ENCODE assay signal across 21 cellular contexts in genomic region chr15:48337626-48338025, GRCh38.
"Had no signal": no experiment of that assay in that cellular context is flagged by ENCODE, and none has a peak within 500 bp of the region (broad histone marks: within the 10 kb centered on the region; RNA-seq: fewer than 3 reads in every experiment).

No MANE protein-coding gene starts in this region.

- H3K9me3 Mint-ChIP-seq: memory B cell, mesothelial cell of epicardium, natural killer cell, neural crest cell had no signal

- ATAC-seq: esophagus mucosa, left cardiac atrium, lower lobe of right lung, natural killer cell, right cardiac atrium had no signal

- H3K9me3 ChIP-seq: left ventricle myocardium inferior, lower lobe of right lung, ovary, suprapubic skin, thyroid gland, upper lobe of left lung, uterus had no signal

- H3K27ac ChIP-seq: hepatocyte, left ventricle myocardium inferior, lower lobe of right lung, ovary, suprapubic skin, thyroid gland, upper lobe of left lung, uterus had no signal

- H3K4me3 Mint-ChIP-seq: memory B cell, mesothelial cell of epicardium, natural killer cell, neural crest cell had no signal

- H3K4me1 ChIP-seq: uterus had no signal

- DNase-seq: effector memory CD4-positive, alpha-beta T cell; head of caudate nucleus; kidney; left cardiac atrium; left ventricle myocardium inferior; lower lobe of right lung; natural killer cell; ovary; small intestine; stimulated activated CD4-positive, alpha-beta T cell treated with anti-CD3 and anti-CD28 coated beads, Interleukin-12 subunit alpha, Interleukin-12 subunit beta, amount 100 ng/mL, for 4 hours; stimulated activated naive CD4-positive, alpha-beta T cell treated with Interleukin-2 at 50 U/mL for 16 hours; thyroid gland; upper lobe of left lung; uterus had no signal

- H3K4me2 ChIP-seq: hepatocyte had no signal

- H2AFZ ChIP-seq: hepatocyte had no signal

- H3K36me3 ChIP-seq: ovary, uterus had no signal

- H3K4me3 ChIP-seq: hepatocyte, left ventricle myocardium inferior, lower lobe of right lung, ovary, suprapubic skin, thyroid gland, upper lobe of left lung, uterus had no signal

- H3K27me3 Mint-ChIP-seq: memory B cell had no signal

- H3K27ac Mint-ChIP-seq: memory B cell, mesothelial cell of epicardium, natural killer cell had no signal

- H3K27me3 ChIP-seq: hepatocyte, ovary, suprapubic skin, thyroid gland, upper lobe of left lung, uterus had no signal
